ENCODE assay signal across 8 cellular contexts in genomic region chrX:69165116-69165651, GRCh38. TPM values are rescaled to one million over a fixed set of nuclear protein-coding genes. Genes with fewer than 3 reads are reported as not detected.
DNase-seq lines count a peak whose midpoint lies in the region; ATAC-seq and TF ChIP-seq lines count a peak whose summit lies in the region.

PJA1 (minus strand) TSS chrX:69165453; CDS start chrX:69163073, 2,380 bp downstream.

- peaks cover 29% of the 10 kb centered on the region for H3K4me1 Mint-ChIP-seq in neural progenitor cell

- peaks cover 23% of the 10 kb centered on the region for H3K36me3 Mint-ChIP-seq in neural progenitor cell

- peaks cover 17% of the 10 kb centered on the region for H3K9me3 Mint-ChIP-seq in neural progenitor cell

- peak; percentile 91 for ATAC-seq in GM21619 (IDR thresholded peaks at IDR 0.05; ENCODE audit: unreplicated experiment)
- peak; percentile 92 for ATAC-seq in foreskin keratinocyte

- peak within 1 kb of the TSS; percentile 12 for H2AFZ ChIP-seq in neural progenitor cell (replicated peaks)

- peak within 1 kb of the TSS; percentile 81 for H3K4me2 ChIP-seq in neural progenitor cell

- peaks cover 16% of the 10 kb centered on the region for H3K79me2 ChIP-seq in neural progenitor cell (ENCODE audit: low read depth)

- no peaks in the 10 kb centered on the region for H3K27me3 Mint-ChIP-seq in neural progenitor cell (ENCODE audit: insufficient read depth, low read depth)

- H3K27ac ChIP-seq in KOPT-K1 (ENCODE audit: low read depth, low read length, poor library complexity, severe bottlenecking) (peak within 1 kb of the TSS; percentile 13), foreskin keratinocyte (peak within 1 kb of the TSS; percentile 80), neural progenitor cell (no peak within 1 kb of the TSS), stomach smooth muscle (ENCODE audit: low read length) (peak within 1 kb of the TSS; percentile 70)

- peak within 1 kb of the TSS; percentile 29 for H3K27ac Mint-ChIP-seq in neural progenitor cell

- H3K36me3 ChIP-seq in KOPT-K1 (ENCODE audit: insufficient read depth, low read length) (no peaks in the 10 kb centered on the region), neural progenitor cell (no peaks in the 10 kb centered on the region), stomach smooth muscle (ENCODE audit: control insufficient read depth in 2 of 2, insufficient read depth in 2 of 2, low read length in 2 of 2) (peaks cover 4 to 9% of the 10 kb centered on the region in 2 donors)

- peak; percentile 87 for DNase-seq in DMS53 (lab: John Stamatoyannopoulos, UW)
- peak; percentile 0 for DNase-seq in SIG-M5 (lab: John Stamatoyannopoulos, UW)
- DNase-seq in activated naive CD4-positive, alpha-beta T cell (lab: John Stamatoyannopoulos, UW): peak; percentile 20 to 65 (median 28)
- peak in 1 of 2 donors; percentile 26 for DNase-seq in foreskin keratinocyte
- peak; percentile 80 for DNase-seq in neural progenitor cell (ENCODE audit: low spot score)

- H3K9ac ChIP-seq in neural progenitor cell (peak within 1 kb of the TSS; percentile 62), stomach smooth muscle (ENCODE audit: low read length in 2 of 2) (peak within 1 kb of the TSS; percentile 72 to 78)

- no peaks in the 10 kb centered on the region for H3K4me1 ChIP-seq in foreskin keratinocyte
- peaks cover 9% of the 10 kb centered on the region for H3K4me1 ChIP-seq in neural progenitor cell
- H3K4me1 ChIP-seq in stomach smooth muscle (ENCODE audit: control insufficient read depth, insufficient read depth, low read length): peaks cover 11% of the 10 kb centered on the region

- TF ChIP-seq CTCF in foreskin keratinocyte (conservative IDR thresholded peaks at IDR 0.05) (no peak), neural progenitor cell (IDR thresholded peaks at IDR 0.05) (no peak)

- H3K9me3 ChIP-seq in KOPT-K1 (ENCODE audit: insufficient read depth, low read length, poor library complexity, severe bottlenecking) (no peaks in the 10 kb centered on the region), neural progenitor cell (ENCODE audit: low read depth) (no peaks in the 10 kb centered on the region), stomach smooth muscle (ENCODE audit: control insufficient read depth in 2 of 2, low read length in 2 of 2) (peaks cover 0 to 2% of the 10 kb centered on the region in 2 donors)

- H4K20me1 ChIP-seq in neural progenitor cell (ENCODE audit: low read depth): peaks cover 16% of the 10 kb centered on the region

- peak within 1 kb of the TSS; percentile 84 for H3K4me3 Mint-ChIP-seq in neural progenitor cell

- peak within 1 kb of the TSS; percentile 82 for H3K4me3 ChIP-seq in neural progenitor cell
- H3K4me3 ChIP-seq in stomach smooth muscle (ENCODE audit: low read length in 2 of 2): peak within 1 kb of the TSS; percentile 74 to 76

- no peaks in the 10 kb centered on the region for H3K27me3 ChIP-seq in foreskin keratinocyte
- H3K27me3 ChIP-seq in neural progenitor cell: no peaks in the 10 kb centered on the region
- peaks cover 0 to 9% of the 10 kb centered on the region in 2 donors for H3K27me3 ChIP-seq in stomach smooth muscle (ENCODE audit: control insufficient read depth in 1 of 2, insufficient read depth in 2 of 2, low read length in 2 of 2)

- H3F3A ChIP-seq in neural progenitor cell (ENCODE audit: low read depth): no peaks in the 10 kb centered on the region

RNA-seq across cellular contexts. Expression of gene PJA1, which starts in this region (rescaled TPM):
- 31.0 and 34.9 TPM in 2 replicates for total RNA-seq in foreskin keratinocyte
- 21.5 and 24.1 TPM in 2 replicates for polyA plus RNA-seq in foreskin keratinocyte
- 53.6 and 62.1 TPM in 2 replicates for total RNA-seq in neural progenitor cell (ENCODE audit: low replicate concordance)
